Comparison of ENCODE assay signal across 1 cellular context in genomic region chr16:4984174-4985000, GRCh38.
A peak's percentile ranks its signal among the peaks of the same experiment; 100 is the strongest.
TF ChIP-seq lines count a peak whose summit lies in the region.

No MANE protein-coding gene starts in this region.

TF ChIP-seq in HEK293, 187 proteins besides CTCF, POLR2A, EP300 and RAD21 (continued from another document):
- TF ChIP-seq PRDM2 (tag by site-specific recombination; IDR thresholded peaks at IDR 0.05; ENCODE audit: borderline replicate concordance) (no peak), FEZF1 (tag by site-specific recombination; IDR thresholded peaks at IDR 0.05) (no peak), ZNF280D (tag by site-specific recombination; IDR thresholded peaks at IDR 0.05) (0 out of 2 replicates have a peak, but pooled peaks have one; percentile 23), ZNF140 (tag by site-specific recombination; IDR thresholded peaks at IDR 0.05) (peak; percentile 93), ZNF549 (tag by site-specific recombination; IDR thresholded peaks at IDR 0.05) (no peak), ZSCAN5A (tag by site-specific recombination; IDR thresholded peaks at IDR 0.05) (no peak), ATF2 (tag by site-specific recombination; IDR thresholded peaks at IDR 0.05; ENCODE audit: low read depth) (no peak)
